ENCODE assay signal across 9 cellular contexts in the genomic region with DNA sequence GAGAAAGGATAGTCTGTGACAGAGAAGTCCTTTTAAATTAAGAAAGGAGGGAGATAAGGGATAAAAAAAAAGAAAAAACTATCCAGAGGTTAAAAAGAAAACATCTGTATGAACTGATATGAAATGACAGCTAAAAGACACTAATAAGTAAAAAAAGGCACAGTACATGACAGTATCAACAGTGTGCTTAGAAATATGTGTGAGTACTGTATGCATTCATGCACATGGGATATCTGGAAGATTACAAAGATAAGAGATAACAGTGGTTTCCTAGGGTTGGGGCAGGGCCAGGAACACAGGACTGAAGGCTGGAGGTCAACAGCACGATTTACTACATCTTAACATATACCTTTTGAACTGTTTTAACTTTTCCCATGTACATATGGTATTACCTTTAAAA. TPM values are rescaled to one million over a fixed set of nuclear protein-coding genes. Genes with fewer than 3 reads are reported as not detected.
A peak's percentile ranks its signal among the peaks of the same experiment; 100 is the strongest.
DNase-seq lines count a peak whose midpoint lies in the region; ATAC-seq and TF ChIP-seq lines count a peak whose summit lies in the region.
"Had no signal": no experiment of that assay in that cellular context is flagged by ENCODE, and none has a peak within 500 bp of the region (broad histone marks: within the 10 kb centered on the region; RNA-seq: fewer than 3 reads in every experiment).

No MANE protein-coding gene starts in this region.

- peaks cover 100% of the 10 kb centered on the region for H3K79me2 ChIP-seq in Loucy (ENCODE audit: insufficient read depth, low read length)

- no peak for TF ChIP-seq CTCF in Loucy (conservative IDR thresholded peaks at IDR 0.05; ENCODE audit: low read length)
- TF ChIP-seq CTCF in gastrocnemius medialis (IDR thresholded peaks at IDR 0.05 in 4 of 5, conservative IDR thresholded peaks at IDR 0.05 in 1 of 5) = no peak

- H3K4me2 ChIP-seq in Loucy (ENCODE audit: low read depth, low read length, poor library complexity, severe bottlenecking) = peak overlapping the region; percentile 5

- no peaks in the 10 kb centered on the region; the same call in 1 of the 2 replicates for H3K36me3 ChIP-seq in Loucy (ENCODE audit: insufficient read depth, low read length)
- H3K36me3 ChIP-seq in gastrocnemius medialis = no peaks in the 10 kb centered on the region

- H4K20me1 ChIP-seq in Loucy (ENCODE audit: insufficient read depth, low read length, poor library complexity, severe bottlenecking) = peaks cover 93% of the 10 kb centered on the region

- DNase-seq in activated CD4-positive, alpha-beta T cell treated with anti-CD3 and anti-CD28 coated beads for 36 hours = no peak
- no peak for DNase-seq in activated CD4-positive, alpha-beta T cell treated with anti-CD3 and anti-CD28 coated beads for 4 hours
- DNase-seq in gastrocnemius medialis (no peak), globus pallidus (ENCODE audit: low spot score) (no peak)
- DNase-seq: GDM1 had no signal

- H3K9me3 ChIP-seq in Loucy (ENCODE audit: insufficient read depth, low read depth, low read length) = no peaks in the 10 kb centered on the region
- no peaks in the 10 kb centered on the region for H3K9me3 ChIP-seq in gastrocnemius medialis

- H3K27me3 Mint-ChIP-seq in activated CD4-positive, alpha-beta T cell treated with anti-CD3 and anti-CD28 coated beads for 36 hours = no peaks in the 10 kb centered on the region

- TF ChIP-seq POLR2A in gastrocnemius medialis (IDR thresholded peaks at IDR 0.05) = no peak

- CTCF ChIA-PET in activated CD4-positive, alpha-beta T cell treated with anti-CD3 and anti-CD28 coated beads for 36 hours (lab: Charles Lee) = interaction anchor here (0.6 to 4.5 kb wide), 7 partner anchors 7 to 109 kb away, joined by 3 to 17 read pairs (median 4); partner anchors contain the start of gene SPOCD1

- H3K27me3 ChIP-seq in Loucy (ENCODE audit: insufficient read depth, low read length, poor library complexity, severe bottlenecking) (no peaks in the 10 kb centered on the region), gastrocnemius medialis (no peaks in the 10 kb centered on the region)

- no peak overlapping the region for H3K9ac ChIP-seq in Loucy (ENCODE audit: low read depth, low read length, poor library complexity, severe bottlenecking)

- H3K4me1 ChIP-seq in Loucy (ENCODE audit: insufficient read depth, low read length, poor library complexity, severe bottlenecking) = peaks cover 34% of the 10 kb centered on the region
- peaks cover 74 to 77% of the 10 kb centered on the region in 2 donors for H3K4me1 ChIP-seq in gastrocnemius medialis

- H3K4me3 ChIP-seq in Loucy (ENCODE audit: low read length, poor library complexity, severe bottlenecking) (no peak overlapping the region), gastrocnemius medialis (no peak overlapping the region)

- no peak overlapping the region for H2AFZ ChIP-seq in Loucy (ENCODE audit: low read length)

- peak overlapping the region; percentile 91 for H3K27ac ChIP-seq in cingulate gyrus (ENCODE audit: low read depth, low read length)
- peak overlapping the region; percentile 31 to 64 (median 56) for H3K27ac ChIP-seq in gastrocnemius medialis

- H3K4me3 Mint-ChIP-seq in activated CD4-positive, alpha-beta T cell treated with anti-CD3 and anti-CD28 coated beads for 36 hours = peak overlapping the region; percentile 54

- peaks cover 85% of the 10 kb centered on the region for H3K4me1 Mint-ChIP-seq in activated CD4-positive, alpha-beta T cell treated with anti-CD3 and anti-CD28 coated beads for 36 hours

- in situ Hi-C loops in gastrocnemius medialis (cut with MboI; ENCODE audit: low sequenced_read_pairs in 4 of 4) = no loop called here

- ATAC-seq in activated CD4-positive, alpha-beta T cell treated with anti-CD3 and anti-CD28 coated beads for 36 hours = no peak
- no peak for ATAC-seq in gastrocnemius medialis
- ATAC-seq in GM19035 (IDR thresholded peaks at IDR 0.05; ENCODE audit: unreplicated experiment) = no peak
- no peak for ATAC-seq in GM19397 (IDR thresholded peaks at IDR 0.05; ENCODE audit: unreplicated experiment)

- no peaks in the 10 kb centered on the region for H3K9me2 ChIP-seq in Loucy (replicated peaks; ENCODE audit: low read depth, low read length)

- no peaks in the 10 kb centered on the region for H3K9me3 Mint-ChIP-seq in activated CD4-positive, alpha-beta T cell treated with anti-CD3 and anti-CD28 coated beads for 36 hours (ENCODE audit: low read depth)

- H3K27ac Mint-ChIP-seq in activated CD4-positive, alpha-beta T cell treated with anti-CD3 and anti-CD28 coated beads for 36 hours = peak overlapping the region; percentile 84

- H3F3A ChIP-seq in Loucy (ENCODE audit: low read depth) = no peaks in the 10 kb centered on the region

- intact Hi-C loops in activated CD4-positive, alpha-beta T cell treated with anti-CD3 and anti-CD28 coated beads for 36 hours (cut with DNase I, micrococcal nuclease) = no loop called here
- intact Hi-C loops in gastrocnemius medialis (cut with DNase I; ENCODE audit: low total_unique reads) = loop anchor here (5.0 kb wide), 2 partner anchors 147 to 283 kb away; partner anchors contain the start of genes PEF1 and TMEM39B

- POLR2A ChIA-PET in activated CD4-positive, alpha-beta T cell treated with anti-CD3 and anti-CD28 coated beads for 36 hours (lab: Charles Lee) = interaction anchor here (1.2 to 2.2 kb wide), 2 partner anchors 10 to 33 kb away, joined by 5 to 7 read pairs; no protein-coding TSS in a partner anchor

- H3K36me3 Mint-ChIP-seq in activated CD4-positive, alpha-beta T cell treated with anti-CD3 and anti-CD28 coated beads for 36 hours (ENCODE audit: low read depth) = peaks cover 37% of the 10 kb centered on the region

RNA-seq across cellular contexts. Expression of gene PTP4A2, which starts 13.3 kb away (rescaled TPM):
- total RNA-seq in activated CD4-positive, alpha-beta T cell treated with anti-CD3 and anti-CD28 coated beads for 36 hours = 100 to 1,000 TPM; 279 to 314 TPM
- total RNA-seq in gastrocnemius medialis = 100 to 1,000 TPM; 294 to 522 (median 353) TPM
